2 cellular contexts compared by ENCODE assay signal in the genomic region with DNA sequence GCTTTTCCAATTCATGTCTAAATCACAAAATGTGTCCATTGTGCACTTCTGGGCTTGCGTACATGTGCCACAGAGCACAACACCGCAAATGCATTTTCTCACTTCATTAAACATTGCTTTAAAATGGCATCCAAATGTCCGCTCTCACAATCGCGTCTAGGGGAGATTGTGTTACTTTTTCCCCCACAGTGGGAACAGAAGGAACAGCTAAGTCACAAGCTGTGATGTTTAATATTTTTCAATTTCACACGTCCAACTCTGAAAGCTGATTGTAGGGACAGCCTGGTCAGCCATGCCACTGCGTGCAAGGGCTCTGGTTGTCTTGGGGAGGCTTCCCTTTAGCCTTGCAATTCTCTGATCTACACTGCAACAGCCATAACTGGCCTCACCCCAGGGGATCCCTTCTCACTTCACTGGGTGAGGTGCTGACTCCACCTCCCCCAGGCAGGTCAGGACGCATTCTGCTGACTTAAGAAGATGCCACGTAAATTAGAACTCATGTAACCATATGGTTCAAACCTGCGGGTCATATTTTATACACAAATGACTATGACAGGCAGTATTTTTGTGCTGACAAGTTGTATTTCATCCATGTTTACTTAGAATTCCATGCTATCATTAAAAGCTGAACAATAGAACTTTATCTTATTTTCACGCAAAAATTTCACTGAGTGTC.
TF ChIP-seq lines count a peak whose summit lies in the region.

No MANE protein-coding gene starts in this region.

TF ChIP-seq in HEK293, 187 proteins besides CTCF, POLR2A, EP300 and RAD21:
- TF ChIP-seq ZNF341 (tag by site-specific recombination; IDR thresholded peaks at IDR 0.05; ENCODE audit: low read depth): peak; percentile 55
- TF ChIP-seq GLIS1 (tag by site-specific recombination; IDR thresholded peaks at IDR 0.05): peak; percentile 40; the same call in 1 of the 2 replicates
- TF ChIP-seq ZNF837 (tag by site-specific recombination; IDR thresholded peaks at IDR 0.05): no peak
- TF ChIP-seq ZNF621 (tag by site-specific recombination; IDR thresholded peaks at IDR 0.05): no peak
- TF ChIP-seq ZNF596 (tag by site-specific recombination; IDR thresholded peaks at IDR 0.05): no peak
- no peak for TF ChIP-seq ZNF433 (tag by site-specific recombination; IDR thresholded peaks at IDR 0.05; ENCODE audit: low read depth)
- TF ChIP-seq SP7 (tag by site-specific recombination; IDR thresholded peaks at IDR 0.05): peak; percentile 79
- no peak for TF ChIP-seq ZNF311 (tag by site-specific recombination; IDR thresholded peaks at IDR 0.05; ENCODE audit: borderline replicate concordance)
- TF ChIP-seq ZNF623 (tag by site-specific recombination; IDR thresholded peaks at IDR 0.05): no peak
- TF ChIP-seq ZNF514 (tag by site-specific recombination; IDR thresholded peaks at IDR 0.05): no peak
- TF ChIP-seq ZNF16 (tag by site-specific recombination; IDR thresholded peaks at IDR 0.05; ENCODE audit: low read depth): no peak

TF ChIP-seq in SK-N-SH, 30 proteins besides CTCF, POLR2A, EP300 and RAD21:
- no peak for TF ChIP-seq ELF1 (IDR thresholded peaks at IDR 0.05)
- TF ChIP-seq SIN3A (IDR thresholded peaks at IDR 0.05; ENCODE audit: borderline replicate concordance, low read depth, low read length): no peak
